In the genomic region with DNA sequence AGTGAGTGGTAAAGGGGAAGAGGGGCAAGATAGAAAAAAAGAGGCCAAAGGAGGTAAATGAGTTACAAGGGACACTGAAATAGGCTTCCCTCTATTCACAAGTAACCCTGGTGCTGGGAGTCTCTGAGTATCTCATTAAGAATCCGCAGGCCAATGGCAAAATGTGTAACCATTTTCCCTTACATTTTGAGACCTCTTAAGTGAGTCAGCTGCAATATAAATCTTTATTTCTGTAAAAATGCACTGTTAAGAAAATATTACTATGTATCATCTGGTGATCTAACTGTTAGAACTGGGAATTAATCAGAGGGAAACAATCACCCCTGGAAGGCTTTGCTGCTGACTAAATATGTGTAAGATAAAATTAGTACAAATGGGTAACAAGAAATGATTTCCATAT, we compare ENCODE assay signal across 26 cellular contexts.
"Had no signal": no experiment of that assay in that cellular context is flagged by ENCODE, and none has a peak within 500 bp of the region (broad histone marks: within the 10 kb centered on the region; RNA-seq: fewer than 3 reads in every experiment).

No MANE protein-coding gene starts in this region.

- DNase-seq: activated CD4-positive, alpha-beta T cell treated with anti-CD3 and anti-CD28 coated beads for 36 hours; activated CD4-positive, alpha-beta T cell treated with anti-CD3 and anti-CD28 coated beads, Interleukin-2, amount 50 U/mL, for 48 hours; activated gamma-delta T cell treated with Interleukin-2 at 50 U/mL for 16 hours; activated T-cell treated with anti-CD3 and anti-CD28 coated beads for 4 hours; amygdala; caudate nucleus; colonic mucosa; endodermal cell; foreskin melanocyte; glutamatergic neuron; hypothalamus; islet precursor cell; lower lobe of right lung; nucleus accumbens; stimulated activated naive CD8-positive, alpha-beta T cell treated with anti-CD3 and anti-CD28 coated beads, Interleukin-15, Interleukin-2, amounts not matched to agents 100 U/mL and 50 U/mL, for 24 hours; transverse colon had no signal

- H3K4me3 Mint-ChIP-seq: activated CD4-positive, alpha-beta T cell treated with anti-CD3 and anti-CD28 coated beads for 36 hours; activated T-helper 1 cell treated with anti-CD3 and anti-CD28 coated beads, Interleukin-12 subunit alpha, Interleukin-12 subunit beta, Interleukin-2, Interleukin-4 antibody, amounts not matched to agents 30 ng/mL and 10 ng/mL and 1 ng/mL, durations not matched to agents 14 hours and 24 hours and 36 hours; brain; endodermal cell; mesothelial cell of epicardium; natural killer cell treated with Interleukin-12 subunit alpha and Interleukin-12 subunit beta and Interleukin-15 and Interleukin-18, amount 100 ng/mL, for 72 hours; T-helper 2 cell treated with Interferon-gamma antibody and Interleukin-4, amounts not matched to agents 5 μg/mL and 100 μg/mL, for 36 hours; WTC11 had no signal

- H3K4me3 ChIP-seq: colonic mucosa, lower lobe of right lung, right atrium auricular region, suprapubic skin, transverse colon had no signal

- H3K9me3 Mint-ChIP-seq: mesothelial cell of epicardium; T-helper 2 cell treated with Interferon-gamma antibody and Interleukin-4, amounts not matched to agents 5 μg/mL and 100 μg/mL, for 36 hours had no signal

- H3K9me3 ChIP-seq: colonic mucosa, lower lobe of right lung, right atrium auricular region, suprapubic skin, transverse colon had no signal

- H3K27me3 Mint-ChIP-seq: activated CD4-positive, alpha-beta T cell treated with anti-CD3 and anti-CD28 coated beads for 36 hours; natural killer cell treated with Interleukin-12 subunit alpha and Interleukin-12 subunit beta and Interleukin-15 and Interleukin-18, amount 100 ng/mL, for 72 hours had no signal

- H3K27me3 ChIP-seq: colonic mucosa, right atrium auricular region, suprapubic skin, transverse colon had no signal

- H3K36me3 Mint-ChIP-seq: brain; mesothelial cell of epicardium; natural killer cell treated with Interleukin-12 subunit alpha and Interleukin-12 subunit beta and Interleukin-15 and Interleukin-18, amount 100 ng/mL, for 72 hours had no signal

- H3K27ac ChIP-seq: colonic mucosa, lower lobe of right lung, right atrium auricular region, suprapubic skin, transverse colon had no signal

- H3K27ac Mint-ChIP-seq: activated CD4-positive, alpha-beta T cell treated with anti-CD3 and anti-CD28 coated beads for 36 hours; activated naive CD4-positive, alpha-beta T cell treated with anti-CD3 and anti-CD28 coated beads, Interleukin-2, amount 50 U/mL, for 72 hours; activated T-helper 1 cell treated with anti-CD3 and anti-CD28 coated beads, Interleukin-12 subunit alpha, Interleukin-12 subunit beta, Interleukin-2, Interleukin-4 antibody, amounts not matched to agents 30 ng/mL and 10 ng/mL and 1 ng/mL, durations not matched to agents 14 hours and 24 hours and 36 hours; brain; endodermal cell; mesothelial cell of epicardium; natural killer cell treated with Interleukin-12 subunit alpha and Interleukin-12 subunit beta and Interleukin-15 and Interleukin-18, amount 100 ng/mL, for 72 hours; progenitor cell of endocrine pancreas; T-helper 2 cell treated with Interferon-gamma antibody and Interleukin-4, amounts not matched to agents 5 μg/mL and 100 μg/mL, for 36 hours; WTC11 had no signal

- H3K4me1 ChIP-seq: colonic mucosa, lower lobe of right lung, right atrium auricular region, suprapubic skin, transverse colon had no signal

- H3K4me1 Mint-ChIP-seq: activated CD4-positive, alpha-beta T cell treated with anti-CD3 and anti-CD28 coated beads for 36 hours had no signal

- H3K36me3 ChIP-seq: colonic mucosa, lower lobe of right lung, right atrium auricular region, suprapubic skin, transverse colon had no signal

- ATAC-seq: activated CD4-positive, alpha-beta T cell treated with anti-CD3 and anti-CD28 coated beads for 36 hours; activated naive CD4-positive, alpha-beta T cell treated with anti-CD3 and anti-CD28 coated beads, Interleukin-2, amount 50 U/mL, for 72 hours; lower lobe of right lung; natural killer cell treated with Interleukin-12 subunit alpha and Interleukin-12 subunit beta and Interleukin-15 and Interleukin-18, amount 100 ng/mL, for 72 hours; stimulated activated naive CD8-positive, alpha-beta T cell treated with anti-CD3 and anti-CD28 coated beads, Interleukin-15, Interleukin-2, amounts not matched to agents 100 U/mL and 50 U/mL, for 24 hours; WTC11 had no signal
